In the genomic region with DNA sequence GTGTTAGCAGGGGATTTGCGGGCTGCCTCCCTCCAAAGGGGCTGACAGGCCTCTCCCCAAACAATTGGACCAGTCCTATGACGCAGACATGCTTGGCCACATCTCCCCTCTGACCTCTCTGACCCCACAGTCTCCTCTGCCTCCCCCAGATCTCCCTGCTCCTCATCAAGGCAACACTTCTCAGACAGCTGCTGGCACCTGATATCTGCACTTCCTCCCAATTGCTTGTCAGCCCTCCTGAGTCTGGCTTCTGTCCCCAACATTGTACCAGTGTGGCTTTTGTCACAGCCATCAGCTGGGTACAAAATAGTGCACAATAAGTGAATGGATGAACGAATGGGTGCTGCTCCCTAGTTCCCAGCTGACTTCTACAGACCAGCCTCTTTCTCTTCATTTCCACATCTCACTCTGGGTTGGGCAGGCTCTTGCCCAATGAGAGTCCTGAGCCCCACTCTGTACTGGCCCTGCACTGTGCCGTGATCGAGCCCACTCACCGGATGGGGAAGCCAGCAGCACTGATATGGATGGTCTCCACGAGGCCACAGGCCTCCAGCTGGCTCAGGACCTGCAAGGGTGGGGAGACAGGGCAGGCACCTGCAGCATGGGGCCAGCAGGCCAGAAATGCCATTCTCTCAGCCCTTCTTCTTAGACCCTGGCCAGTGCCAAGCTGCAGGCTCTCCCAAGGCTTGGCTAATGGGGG, we compare ENCODE assay signal across 22 cellular contexts. TPM values are rescaled to one million over a fixed set of nuclear protein-coding genes. Genes with fewer than 3 reads are reported as not detected.
DNase-seq lines count a peak whose midpoint lies in the region; ATAC-seq, FAIRE-seq and TF ChIP-seq lines count a peak whose summit lies in the region.
"Had no signal": no experiment of that assay in that cellular context is flagged by ENCODE, and none has a peak within 500 bp of the region (broad histone marks: within the 10 kb centered on the region; RNA-seq: fewer than 3 reads in every experiment).

No MANE protein-coding gene starts in this region.

- POLR2A ChIA-PET in activated naive CD8-positive, alpha-beta T cell treated with anti-CD3 and anti-CD28 coated beads, Interleukin-2, amount 10 ng/mL, durations not matched to agents 7 days and 5 days (lab: Charles Lee), result no interaction called here
- POLR2A ChIA-PET in HepG2 (lab: Yijun Ruan, JAX), result no interaction called here

- peaks cover 59% of the 10 kb centered on the region for H3K36me3 Mint-ChIP-seq in stimulated activated naive CD8-positive, alpha-beta T cell treated with anti-CD3 and anti-CD28 coated beads, Interleukin-15, Interleukin-2, amounts not matched to agents 100 ng/mL and 50 ng/mL, for 24 hours (ENCODE audit: low read depth)
- peaks cover 15% of the 10 kb centered on the region for H3K36me3 Mint-ChIP-seq in activated naive CD8-positive, alpha-beta T cell treated with anti-CD3 and anti-CD28 coated beads, Interleukin-2, amount 10 ng/mL, durations not matched to agents 7 days and 5 days
- H3K36me3 Mint-ChIP-seq: natural killer cell had no signal

- intact Hi-C loops in HepG2 (cut with micrococcal nuclease; ENCODE audit: unreplicated experiment), result no loop called here

- H3K27ac ChIP-seq in HepG2 (ENCODE audit: extremely low read length, insufficient read depth, low read length), result no peak overlapping the region
- H3K27ac ChIP-seq: adrenal gland, esophagus muscularis mucosa, gastrocnemius medialis, KMS-11, tibial artery had no signal

- no peak overlapping the region for H3K9ac ChIP-seq in HepG2 (ENCODE audit: insufficient read depth, low read depth, low read length)
- H3K9ac ChIP-seq: KMS-11 had no signal

- no peak for TF ChIP-seq CTCF in HepG2 (CRISPR knock-in tag; IDR thresholded peaks at IDR 0.05)

- no peak for TF ChIP-seq RAD21 in HepG2 (CRISPR knock-in tag; IDR thresholded peaks at IDR 0.05)

- H3K27me3 ChIP-seq in HepG2 (ENCODE audit: control insufficient read depth in 1 of 2, insufficient read depth in 2 of 2, low read length in 2 of 2), result no peaks in the 10 kb centered on the region
- H3K27me3 ChIP-seq: adrenal gland, esophagus muscularis mucosa, gastrocnemius medialis, tibial artery had no signal

- no peak for FAIRE-seq in HepG2 (lab: Jason Lieb, UNC)

- BruUV-seq in HepG2 (replicated peaks; lab: Mats Ljungman, UMichigan), result no TSS peak

- peaks cover 27 to 57% of the 10 kb centered on the region in 2 experiments for H3K36me3 ChIP-seq in HepG2 (replicated peaks in 1 of 2; ENCODE audit: control insufficient read depth in 1 of 2, insufficient read depth in 2 of 2, low read length in 2 of 2)

- no peak for ATAC-seq in stimulated activated naive CD8-positive, alpha-beta T cell treated with anti-CD3 and anti-CD28 coated beads, Interleukin-15, Interleukin-2, amounts not matched to agents 100 U/mL and 50 U/mL, for 24 hours
- ATAC-seq in activated naive CD8-positive, alpha-beta T cell treated with anti-CD3 and anti-CD28 coated beads, Interleukin-2, amount 10 ng/mL, durations not matched to agents 7 days and 5 days (ENCODE audit: low read depth), result no peak
- ATAC-seq in HepG2 (no peak), GM21360 (IDR thresholded peaks at IDR 0.05; ENCODE audit: unreplicated experiment) (no peak), GM21723 (IDR thresholded peaks at IDR 0.05; ENCODE audit: unreplicated experiment) (no peak)
- ATAC-seq: gastrocnemius medialis, natural killer cell had no signal

- TF ChIP-seq POLR2A in HepG2 (IDR thresholded peaks at IDR 0.05; ENCODE audit: insufficient read depth in 1 of 2, low read depth in 2 of 2, low read length in 2 of 2), result no peak

- WGBS in HepG2 (ENCODE audit: low lambda C conversion rate), result 93% methylated on average over 7 of the region's 7 CpGs

- CTCF ChIA-PET in HepG2 (lab: Yijun Ruan, JAX; ENCODE audit: low intra/inter-chr PET ratio, low total read pairs), result no interaction called here

- peak overlapping the region; percentile 38 for H3K27ac Mint-ChIP-seq in stimulated activated naive CD8-positive, alpha-beta T cell treated with anti-CD3 and anti-CD28 coated beads, Interleukin-15, Interleukin-2, amounts not matched to agents 100 ng/mL and 50 ng/mL, for 24 hours
- H3K27ac Mint-ChIP-seq in activated naive CD8-positive, alpha-beta T cell treated with anti-CD3 and anti-CD28 coated beads, Interleukin-2, amount 10 ng/mL, durations not matched to agents 7 days and 5 days, result no peak overlapping the region

- no peaks in the 10 kb centered on the region for H3K9me3 ChIP-seq in HepG2 (ENCODE audit: low read length)
- H3K9me3 ChIP-seq: adrenal gland, esophagus muscularis mucosa, gastrocnemius medialis, tibial artery had no signal

- no peak overlapping the region for H2AFZ ChIP-seq in HepG2 (ENCODE audit: low read length)

- no peak overlapping the region for H3K4me2 ChIP-seq in HepG2 (ENCODE audit: low read depth, low read length)
- H3K4me2 ChIP-seq: KMS-11 had no signal

- no peak for TF ChIP-seq EP300 in HepG2 (IDR thresholded peaks at IDR 0.05; ENCODE audit: low read depth in 2 of 2, low read length in 2 of 2)
- TF ChIP-seq EP300 in HepG2 (CRISPR knock-in tag; IDR thresholded peaks at IDR 0.05; ENCODE audit: borderline replicate concordance), result no peak

- H3K4me1 Mint-ChIP-seq in stimulated activated naive CD8-positive, alpha-beta T cell treated with anti-CD3 and anti-CD28 coated beads, Interleukin-15, Interleukin-2, amounts not matched to agents 100 ng/mL and 50 ng/mL, for 24 hours (ENCODE audit: low read depth), result no peaks in the 10 kb centered on the region
- peaks cover 4% of the 10 kb centered on the region for H3K4me1 Mint-ChIP-seq in activated naive CD8-positive, alpha-beta T cell treated with anti-CD3 and anti-CD28 coated beads, Interleukin-2, amount 10 ng/mL, durations not matched to agents 7 days and 5 days

- no peaks in the 10 kb centered on the region for H3K9me3 Mint-ChIP-seq in stimulated activated naive CD8-positive, alpha-beta T cell treated with anti-CD3 and anti-CD28 coated beads, Interleukin-15, Interleukin-2, amounts not matched to agents 100 ng/mL and 50 ng/mL, for 24 hours
- H3K9me3 Mint-ChIP-seq in activated naive CD8-positive, alpha-beta T cell treated with anti-CD3 and anti-CD28 coated beads, Interleukin-2, amount 10 ng/mL, durations not matched to agents 7 days and 5 days, result no peaks in the 10 kb centered on the region
- H3K9me3 Mint-ChIP-seq: natural killer cell had no signal

- no peak for DNase-seq in stimulated activated naive CD8-positive, alpha-beta T cell treated with anti-CD3 and anti-CD28 coated beads, Interleukin-15, Interleukin-2, amounts not matched to agents 100 U/mL and 50 U/mL, for 24 hours
- peak; percentile 20 for DNase-seq in activated naive CD8-positive, alpha-beta T cell treated with anti-CD3 and anti-CD28 coated beads, Interleukin-2, amount 10 ng/mL, durations not matched to agents 7 days and 5 days
- no peak for DNase-seq in HepG2 (ENCODE audit: low spot score)
- DNase-seq in effector CD4-positive, alpha-beta T cell, result no peak
- DNase-seq: adrenal gland; COR-L47; EL; gastrocnemius medialis; left cardiac atrium; mesendoderm; natural killer cell; NCI-H1930; NCI-H226; OCI-M1; SHP77 treated with DMSO at 0.1 percent for 48 hours; stimulated activated naive CD4-positive, alpha-beta T cell had no signal

- no peaks in the 10 kb centered on the region for H4K20me1 ChIP-seq in HepG2 (ENCODE audit: insufficient read depth, low read length)

- no peak overlapping the region for H3K4me3 ChIP-seq in HepG2 (replicated peaks in 1 of 3; ENCODE audit: insufficient read depth in 1 of 3, low read depth in 2 of 3, low read length in 3 of 3)
- H3K4me3 ChIP-seq: adrenal gland, esophagus muscularis mucosa, gastrocnemius medialis, tibial artery had no signal

- H3K27me3 Mint-ChIP-seq in stimulated activated naive CD8-positive, alpha-beta T cell treated with anti-CD3 and anti-CD28 coated beads, Interleukin-15, Interleukin-2, amounts not matched to agents 100 ng/mL and 50 ng/mL, for 24 hours, result no peaks in the 10 kb centered on the region
- H3K27me3 Mint-ChIP-seq in activated naive CD8-positive, alpha-beta T cell treated with anti-CD3 and anti-CD28 coated beads, Interleukin-2, amount 10 ng/mL, durations not matched to agents 7 days and 5 days, result no peaks in the 10 kb centered on the region

- peaks cover 18% of the 10 kb centered on the region for H3K4me1 ChIP-seq in HepG2 (ENCODE audit: insufficient read depth, low read length)
- H3K4me1 ChIP-seq: adrenal gland, gastrocnemius medialis, tibial artery had no signal

- no peak overlapping the region for H3K4me3 Mint-ChIP-seq in stimulated activated naive CD8-positive, alpha-beta T cell treated with anti-CD3 and anti-CD28 coated beads, Interleukin-15, Interleukin-2, amounts not matched to agents 100 ng/mL and 50 ng/mL, for 24 hours
- H3K4me3 Mint-ChIP-seq in activated naive CD8-positive, alpha-beta T cell treated with anti-CD3 and anti-CD28 coated beads, Interleukin-2, amount 10 ng/mL, durations not matched to agents 7 days and 5 days, result no peak overlapping the region
- H3K4me3 Mint-ChIP-seq: natural killer cell had no signal

- in situ Hi-C loops in HepG2 (cut with HindIII; ENCODE audit: extremely low pct_ligation_motif_present, low pct_unique_long_range_greater_than_20kb), result no loop called here

- no peaks in the 10 kb centered on the region for H3K79me2 ChIP-seq in HepG2 (ENCODE audit: insufficient read depth, low read length)

RNA-seq across cellular contexts. Expression of a gene that starts 17.1 kb away (rescaled TPM):
- total RNA-seq in activated naive CD8-positive, alpha-beta T cell treated with anti-CD3 and anti-CD28 coated beads, Interleukin-2, amount 10 ng/mL, durations not matched to agents 7 days and 5 days, result 10 to 100 TPM; 48.4 to 48.8 TPM
- total RNA-seq in HepG2 (2016; rRNA removed; fragmentation: Illumina TruSeq; extraction: Trizol), result 66.6 and 88.3 TPM in 2 replicates
- total RNA-seq in HepG2 (2016; cell fraction: cytosol; rRNA removed; fragmentation: Illumina TruSeq; extraction: Trizol; ENCODE audit: low read depth), result 29.8 and 32.2 TPM in 2 replicates
- total RNA-seq in HepG2 (2016; cell fraction: insoluble cytoplasmic fraction; rRNA removed; fragmentation: Illumina TruSeq; extraction: Trizol), result 67.3 and 89.4 TPM in 2 replicates
- 41.9 and 45.5 TPM in 2 replicates for total RNA-seq in HepG2 (2016; cell fraction: membrane; rRNA removed; fragmentation: Illumina TruSeq; extraction: Trizol)
- total RNA-seq in HepG2 (2016; cell fraction: nucleus; rRNA removed; fragmentation: Illumina TruSeq; extraction: Trizol), result 27.8 and 28.2 TPM in 2 replicates
- 60.9 and 77.4 TPM in 2 replicates for polyA plus RNA-seq in HepG2 (2011; rRNA removed)
- polyA plus RNA-seq in HepG2 (2011; cell fraction: cytosol; rRNA removed), result 58.2 and 69.6 TPM in 2 replicates
- 16.3 and 25.3 TPM in 2 replicates for polyA plus RNA-seq in HepG2 (2011; cell fraction: nucleus; rRNA removed)
- 48.2 and 51.5 TPM in 2 replicates for polyA plus RNA-seq in HepG2 (2012)
- 30.5 and 31.3 TPM in 2 replicates for polyA plus RNA-seq in HepG2 (2016; cell fraction: cytosol; fragmentation: Illumina TruSeq; extraction: Trizol; ENCODE audit: low read depth)
- polyA plus RNA-seq in HepG2 (2016; cell fraction: insoluble cytoplasmic fraction; fragmentation: Illumina TruSeq; extraction: Trizol; ENCODE audit: low read depth), result 87.9 and 101 TPM in 2 replicates
- 43.8 and 44.5 TPM in 2 replicates for polyA plus RNA-seq in HepG2 (2016; cell fraction: membrane; fragmentation: Illumina TruSeq; extraction: Trizol; ENCODE audit: low read depth)
- polyA plus RNA-seq in HepG2 (2016; cell fraction: nucleus; fragmentation: Illumina TruSeq; extraction: Trizol; ENCODE audit: insufficient read depth, low read depth), result 41.8 and 50.1 TPM in 2 replicates
- polyA minus RNA-seq in HepG2 (2011; rRNA and poly(A)+ RNA removed; ENCODE audit: low replicate concordance), result 22.7 and 35.2 TPM in 2 replicates
- 8.5 and 13.5 TPM in 2 replicates for polyA minus RNA-seq in HepG2 (2011; cell fraction: cytosol; rRNA and poly(A)+ RNA removed)
- polyA minus RNA-seq in HepG2 (2011; cell fraction: nucleus; rRNA and poly(A)+ RNA removed), result 20.0 and 28.6 TPM in 2 replicates

RNA-seq across cellular contexts. Expression of a gene that starts 31.1 kb away (rescaled TPM):
- 100 to 1,000 TPM; 113 to 117 TPM for total RNA-seq in activated naive CD8-positive, alpha-beta T cell treated with anti-CD3 and anti-CD28 coated beads, Interleukin-2, amount 10 ng/mL, durations not matched to agents 7 days and 5 days
- 46.8 and 75.7 TPM in 2 replicates for total RNA-seq in HepG2 (2016; rRNA removed; fragmentation: Illumina TruSeq; extraction: Trizol)
- 70.2 and 74.2 TPM in 2 replicates for total RNA-seq in HepG2 (2016; cell fraction: cytosol; rRNA removed; fragmentation: Illumina TruSeq; extraction: Trizol; ENCODE audit: low read depth)
- total RNA-seq in HepG2 (2016; cell fraction: insoluble cytoplasmic fraction; rRNA removed; fragmentation: Illumina TruSeq; extraction: Trizol), result 42.5 and 72.3 TPM in 2 replicates
- total RNA-seq in HepG2 (2016; cell fraction: membrane; rRNA removed; fragmentation: Illumina TruSeq; extraction: Trizol), result 73.2 and 82.2 TPM in 2 replicates
- 105 and 110 TPM in 2 replicates for total RNA-seq in HepG2 (2016; cell fraction: nucleus; rRNA removed; fragmentation: Illumina TruSeq; extraction: Trizol)
- 80.8 and 82.3 TPM in 2 replicates for polyA plus RNA-seq in HepG2 (2011; rRNA removed)
- polyA plus RNA-seq in HepG2 (2011; cell fraction: cytosol; rRNA removed), result 31.7 and 43.3 TPM in 2 replicates
- polyA plus RNA-seq in HepG2 (2011; cell fraction: nucleus; rRNA removed), result 435 and 511 TPM in 2 replicates
- 38.9 and 47.5 TPM in 2 replicates for polyA plus RNA-seq in HepG2 (2012)
- 29.1 and 34.3 TPM in 2 replicates for polyA plus RNA-seq in HepG2 (2016; cell fraction: cytosol; fragmentation: Illumina TruSeq; extraction: Trizol; ENCODE audit: low read depth)
- polyA plus RNA-seq in HepG2 (2016; cell fraction: insoluble cytoplasmic fraction; fragmentation: Illumina TruSeq; extraction: Trizol; ENCODE audit: low read depth), result 38.5 and 44.1 TPM in 2 replicates
- 43.7 and 46.4 TPM in 2 replicates for polyA plus RNA-seq in HepG2 (2016; cell fraction: membrane; fragmentation: Illumina TruSeq; extraction: Trizol; ENCODE audit: low read depth)
- polyA plus RNA-seq in HepG2 (2016; cell fraction: nucleus; fragmentation: Illumina TruSeq; extraction: Trizol; ENCODE audit: insufficient read depth, low read depth), result 202 and 205 TPM in 2 replicates
- 151 and 353 TPM in 2 replicates for polyA minus RNA-seq in HepG2 (2011; rRNA and poly(A)+ RNA removed; ENCODE audit: low replicate concordance)
- 25.4 and 29.5 TPM in 2 replicates for polyA minus RNA-seq in HepG2 (2011; cell fraction: cytosol; rRNA and poly(A)+ RNA removed)
- polyA minus RNA-seq in HepG2 (2011; cell fraction: nucleus; rRNA and poly(A)+ RNA removed), result 222 and 248 TPM in 2 replicates

RNA-seq across cellular contexts. Expression of a gene that starts 31.2 kb away (rescaled TPM):
- 10 to 100 TPM in 1 of 2 experiments, 1 to 10 TPM in 1; 8.6 to 11.1 TPM for total RNA-seq in activated naive CD8-positive, alpha-beta T cell treated with anti-CD3 and anti-CD28 coated beads, Interleukin-2, amount 10 ng/mL, durations not matched to agents 7 days and 5 days
- total RNA-seq in HepG2 (2016; rRNA removed; fragmentation: Illumina TruSeq; extraction: Trizol), result 24.0 and 26.5 TPM in 2 replicates
- total RNA-seq in HepG2 (2016; cell fraction: cytosol; rRNA removed; fragmentation: Illumina TruSeq; extraction: Trizol; ENCODE audit: low read depth), result 4.4 and 5.1 TPM in 2 replicates
- total RNA-seq in HepG2 (2016; cell fraction: insoluble cytoplasmic fraction; rRNA removed; fragmentation: Illumina TruSeq; extraction: Trizol), result 21.6 and 25.0 TPM in 2 replicates
- 19.0 and 23.1 TPM in 2 replicates for total RNA-seq in HepG2 (2016; cell fraction: membrane; rRNA removed; fragmentation: Illumina TruSeq; extraction: Trizol)
- 20.3 and 22.4 TPM in 2 replicates for total RNA-seq in HepG2 (2016; cell fraction: nucleus; rRNA removed; fragmentation: Illumina TruSeq; extraction: Trizol)
- 6.6 and 9.0 TPM in 2 replicates for polyA plus RNA-seq in HepG2 (2011; rRNA removed)
- polyA plus RNA-seq in HepG2 (2011; cell fraction: cytosol; rRNA removed), result 4.7 and 6.7 TPM in 2 replicates
- polyA plus RNA-seq in HepG2 (2011; cell fraction: nucleus; rRNA removed), result 3.9 and 4.8 TPM in 2 replicates
- polyA plus RNA-seq in HepG2 (2012), result 11.2 and 12.6 TPM in 2 replicates
- 5.5 and 6.5 TPM in 2 replicates for polyA plus RNA-seq in HepG2 (2016; cell fraction: cytosol; fragmentation: Illumina TruSeq; extraction: Trizol; ENCODE audit: low read depth)
- polyA plus RNA-seq in HepG2 (2016; cell fraction: insoluble cytoplasmic fraction; fragmentation: Illumina TruSeq; extraction: Trizol; ENCODE audit: low read depth), result 25.9 and 29.3 TPM in 2 replicates
- polyA plus RNA-seq in HepG2 (2016; cell fraction: membrane; fragmentation: Illumina TruSeq; extraction: Trizol; ENCODE audit: low read depth), result 20.3 and 21.1 TPM in 2 replicates
- polyA plus RNA-seq in HepG2 (2016; cell fraction: nucleus; fragmentation: Illumina TruSeq; extraction: Trizol; ENCODE audit: insufficient read depth, low read depth), result 29.7 and 32.1 TPM in 2 replicates
- 2.8 and 4.8 TPM in 2 replicates for polyA minus RNA-seq in HepG2 (2011; rRNA and poly(A)+ RNA removed; ENCODE audit: low replicate concordance)
- 3.5 and 6.3 TPM in 2 replicates for polyA minus RNA-seq in HepG2 (2011; cell fraction: cytosol; rRNA and poly(A)+ RNA removed)
- polyA minus RNA-seq in HepG2 (2011; cell fraction: nucleus; rRNA and poly(A)+ RNA removed), result 6.3 and 7.2 TPM in 2 replicates

RNA-seq across cellular contexts. Expression of a gene that starts 41.1 kb away (rescaled TPM):
- total RNA-seq in activated naive CD8-positive, alpha-beta T cell treated with anti-CD3 and anti-CD28 coated beads, Interleukin-2, amount 10 ng/mL, durations not matched to agents 7 days and 5 days, result 100 to 1,000 TPM; 134 to 136 TPM
- total RNA-seq in HepG2 (2016; rRNA removed; fragmentation: Illumina TruSeq; extraction: Trizol), result 53.3 and 59.6 TPM in 2 replicates
- total RNA-seq in HepG2 (2016; cell fraction: cytosol; rRNA removed; fragmentation: Illumina TruSeq; extraction: Trizol; ENCODE audit: low read depth), result 12.2 and 13.2 TPM in 2 replicates
- total RNA-seq in HepG2 (2016; cell fraction: insoluble cytoplasmic fraction; rRNA removed; fragmentation: Illumina TruSeq; extraction: Trizol), result 54.5 and 55.8 TPM in 2 replicates
- 17.0 and 19.1 TPM in 2 replicates for total RNA-seq in HepG2 (2016; cell fraction: membrane; rRNA removed; fragmentation: Illumina TruSeq; extraction: Trizol)
- total RNA-seq in HepG2 (2016; cell fraction: nucleus; rRNA removed; fragmentation: Illumina TruSeq; extraction: Trizol), result 64.6 and 73.8 TPM in 2 replicates
- polyA plus RNA-seq in HepG2 (2011; rRNA removed), result 75.5 and 84.2 TPM in 2 replicates
- polyA plus RNA-seq in HepG2 (2011; cell fraction: cytosol; rRNA removed), result 29.8 and 38.5 TPM in 2 replicates
- 127 and 151 TPM in 2 replicates for polyA plus RNA-seq in HepG2 (2011; cell fraction: nucleus; rRNA removed)
- polyA plus RNA-seq in HepG2 (2012), result 41.9 and 49.1 TPM in 2 replicates
- polyA plus RNA-seq in HepG2 (2016; cell fraction: cytosol; fragmentation: Illumina TruSeq; extraction: Trizol; ENCODE audit: low read depth), result 4.2 and 5.6 TPM in 2 replicates
- 65.2 and 70.6 TPM in 2 replicates for polyA plus RNA-seq in HepG2 (2016; cell fraction: insoluble cytoplasmic fraction; fragmentation: Illumina TruSeq; extraction: Trizol; ENCODE audit: low read depth)
- polyA plus RNA-seq in HepG2 (2016; cell fraction: membrane; fragmentation: Illumina TruSeq; extraction: Trizol; ENCODE audit: low read depth), result 9.6 and 11.3 TPM in 2 replicates
- polyA plus RNA-seq in HepG2 (2016; cell fraction: nucleus; fragmentation: Illumina TruSeq; extraction: Trizol; ENCODE audit: insufficient read depth, low read depth), result 118 and 132 TPM in 2 replicates
- polyA minus RNA-seq in HepG2 (2011; rRNA and poly(A)+ RNA removed; ENCODE audit: low replicate concordance), result 67.2 and 86.8 TPM in 2 replicates
- 16.6 and 22.4 TPM in 2 replicates for polyA minus RNA-seq in HepG2 (2011; cell fraction: cytosol; rRNA and poly(A)+ RNA removed)
- 108 and 109 TPM in 2 replicates for polyA minus RNA-seq in HepG2 (2011; cell fraction: nucleus; rRNA and poly(A)+ RNA removed)
